ENCODE assay signal across 18 cellular contexts in the genomic region with DNA sequence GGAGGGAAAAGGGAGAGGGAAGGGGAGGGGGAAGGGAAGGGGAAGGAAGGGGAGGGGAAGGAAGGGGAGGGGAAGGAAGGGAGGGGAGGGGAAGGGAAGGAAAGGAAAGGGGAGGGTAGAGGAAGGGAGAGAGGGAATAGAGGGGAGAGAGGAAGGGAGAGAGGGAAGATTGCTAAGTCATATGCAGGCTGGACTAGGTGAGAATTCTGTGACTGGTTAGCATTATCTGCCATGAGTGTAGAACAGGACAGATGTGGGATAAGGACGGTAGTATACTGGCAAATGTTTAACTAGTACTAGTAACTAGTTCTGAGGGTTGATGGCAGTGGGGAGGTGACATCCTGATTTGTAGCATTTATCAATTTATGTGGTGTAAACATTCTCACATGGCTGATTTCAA.
DNase-seq lines count a peak whose midpoint lies in the region; ATAC-seq, FAIRE-seq and TF ChIP-seq lines count a peak whose summit lies in the region.
"Had no signal": no experiment of that assay in that cellular context is flagged by ENCODE, and none has a peak within 500 bp of the region (broad histone marks: within the 10 kb centered on the region; RNA-seq: fewer than 3 reads in every experiment).

No MANE protein-coding gene starts in this region.

- H3K4me3 ChIP-seq in mucosa of descending colon, result no peak overlapping the region
- H3K4me3 ChIP-seq in uterus, result no peak overlapping the region

- FAIRE-seq in H54 (lab: Jason Lieb, UNC) (peak; percentile 15), HTR-8/SVneo (lab: Jason Lieb, UNC) (peak; percentile 38)
- FAIRE-seq: GM12891, GM18507 had no signal

- DNase-seq in H54 (ENCODE audit: insufficient read length, low spot score) (no peak), HTR-8/SVneo (ENCODE audit: insufficient read length, low spot score) (no peak), mucosa of descending colon (no peak), GDM1 (lab: John Stamatoyannopoulos, UW) (no peak), uterus (no peak)
- DNase-seq: C1 segment of cervical spinal cord; Calu3; CD4-positive, alpha-beta memory T cell; COR-L47; DMS79; EL; GF-D8; GOT3; H7; HCEC 1CT had no signal

- peaks cover 3% of the 10 kb centered on the region for H3K4me1 ChIP-seq in mucosa of descending colon (ENCODE audit: low read depth)
- H3K4me1 ChIP-seq in uterus, result no peaks in the 10 kb centered on the region

- H3K36me3 ChIP-seq in mucosa of descending colon (ENCODE audit: low read depth) (no peaks in the 10 kb centered on the region), uterus (no peaks in the 10 kb centered on the region)

- no peaks in the 10 kb centered on the region for H3K27me3 ChIP-seq in uterus

- TF ChIP-seq CTCF in mucosa of descending colon (IDR thresholded peaks at IDR 0.05) (no peak), uterus (IDR thresholded peaks at IDR 0.05) (no peak)

- TF ChIP-seq POLR2A in H54 (IDR thresholded peaks at IDR 0.05; ENCODE audit: low read depth, low read length), result no peak
- TF ChIP-seq POLR2A in uterus (IDR thresholded peaks at IDR 0.05), result no peak

- no peaks in the 10 kb centered on the region for H3K9me3 ChIP-seq in mucosa of descending colon
- no peaks in the 10 kb centered on the region for H3K9me3 ChIP-seq in uterus

- no peak overlapping the region for H3K27ac ChIP-seq in uterus

- ATAC-seq in mucosa of descending colon (peak; percentile 50), HG02610 (IDR thresholded peaks at IDR 0.05; ENCODE audit: unreplicated experiment) (no peak)

- intact Hi-C loops in mucosa of descending colon (cut with DNase I, micrococcal nuclease) (no loop called here), uterus (cut with DNase I; ENCODE audit: low total_unique reads) (no loop called here)
